1 cellular context compared by ENCODE assay signal in the genomic region with DNA sequence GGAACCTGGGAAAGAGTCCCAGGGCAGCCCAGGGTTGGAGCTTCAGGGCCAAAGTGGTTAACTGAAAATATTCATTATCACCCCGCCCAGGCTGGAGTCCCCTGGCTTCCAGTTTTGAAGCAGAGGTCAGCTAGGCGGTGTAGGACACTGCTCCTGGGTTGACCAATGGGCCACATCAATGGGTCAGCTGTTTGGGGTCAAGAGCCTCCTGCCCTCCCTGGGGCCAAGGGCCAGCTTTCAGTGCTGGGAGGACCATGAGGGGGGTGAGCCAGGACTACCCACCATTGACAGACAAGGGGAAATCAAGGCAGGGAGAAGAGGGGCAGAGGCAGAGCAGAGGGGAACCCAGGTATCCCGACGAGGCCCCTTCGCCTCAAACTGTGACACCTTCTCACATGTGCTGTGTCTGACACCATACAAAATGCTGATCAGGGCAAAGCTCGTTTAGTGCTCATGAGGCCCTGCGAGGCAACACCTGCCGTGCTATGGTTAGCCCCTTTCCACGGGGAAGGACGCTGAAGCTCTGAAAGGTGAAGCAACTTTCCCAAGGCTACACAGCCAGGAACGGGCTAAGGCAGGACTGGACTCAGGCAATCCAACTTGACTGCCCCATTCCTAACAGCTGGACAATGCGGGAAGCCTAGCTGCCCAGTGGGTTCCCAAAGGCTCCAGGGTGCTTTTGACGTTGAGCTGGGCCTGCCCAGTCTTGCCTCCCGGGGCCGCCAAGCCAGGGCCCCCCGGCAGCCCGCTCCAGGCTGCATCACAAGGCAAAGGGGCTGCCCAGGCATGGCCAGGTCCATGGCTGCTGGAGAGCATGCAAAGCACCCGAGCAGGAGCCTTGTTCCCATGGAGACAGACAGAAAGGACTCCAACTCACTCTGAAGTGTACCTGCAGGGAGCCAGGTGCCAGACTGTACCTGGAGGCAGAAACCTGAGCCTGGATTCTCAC.
TF ChIP-seq lines count a peak whose summit lies in the region.

No MANE protein-coding gene starts in this region.

TF ChIP-seq in SK-N-SH, 30 proteins besides CTCF, POLR2A, EP300 and RAD21 (continued from another document):
- TF ChIP-seq, protein P1, sequence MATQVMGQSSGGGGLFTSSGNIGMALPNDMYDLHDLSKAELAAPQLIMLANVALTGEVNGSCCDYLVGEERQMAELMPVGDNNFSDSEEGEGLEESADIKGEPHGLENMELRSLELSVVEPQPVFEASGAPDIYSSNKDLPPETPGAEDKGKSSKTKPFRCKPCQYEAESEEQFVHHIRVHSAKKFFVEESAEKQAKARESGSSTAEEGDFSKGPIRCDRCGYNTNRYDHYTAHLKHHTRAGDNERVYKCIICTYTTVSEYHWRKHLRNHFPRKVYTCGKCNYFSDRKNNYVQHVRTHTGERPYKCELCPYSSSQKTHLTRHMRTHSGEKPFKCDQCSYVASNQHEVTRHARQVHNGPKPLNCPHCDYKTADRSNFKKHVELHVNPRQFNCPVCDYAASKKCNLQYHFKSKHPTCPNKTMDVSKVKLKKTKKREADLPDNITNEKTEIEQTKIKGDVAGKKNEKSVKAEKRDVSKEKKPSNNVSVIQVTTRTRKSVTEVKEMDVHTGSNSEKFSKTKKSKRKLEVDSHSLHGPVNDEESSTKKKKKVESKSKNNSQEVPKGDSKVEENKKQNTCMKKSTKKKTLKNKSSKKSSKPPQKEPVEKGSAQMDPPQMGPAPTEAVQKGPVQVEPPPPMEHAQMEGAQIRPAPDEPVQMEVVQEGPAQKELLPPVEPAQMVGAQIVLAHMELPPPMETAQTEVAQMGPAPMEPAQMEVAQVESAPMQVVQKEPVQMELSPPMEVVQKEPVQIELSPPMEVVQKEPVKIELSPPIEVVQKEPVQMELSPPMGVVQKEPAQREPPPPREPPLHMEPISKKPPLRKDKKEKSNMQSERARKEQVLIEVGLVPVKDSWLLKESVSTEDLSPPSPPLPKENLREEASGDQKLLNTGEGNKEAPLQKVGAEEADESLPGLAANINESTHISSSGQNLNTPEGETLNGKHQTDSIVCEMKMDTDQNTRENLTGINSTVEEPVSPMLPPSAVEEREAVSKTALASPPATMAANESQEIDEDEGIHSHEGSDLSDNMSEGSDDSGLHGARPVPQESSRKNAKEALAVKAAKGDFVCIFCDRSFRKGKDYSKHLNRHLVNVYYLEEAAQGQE (IDR thresholded peaks at IDR 0.05; ENCODE audit: low read depth, low read length), result no peak
- TF ChIP-seq, protein P2, sequence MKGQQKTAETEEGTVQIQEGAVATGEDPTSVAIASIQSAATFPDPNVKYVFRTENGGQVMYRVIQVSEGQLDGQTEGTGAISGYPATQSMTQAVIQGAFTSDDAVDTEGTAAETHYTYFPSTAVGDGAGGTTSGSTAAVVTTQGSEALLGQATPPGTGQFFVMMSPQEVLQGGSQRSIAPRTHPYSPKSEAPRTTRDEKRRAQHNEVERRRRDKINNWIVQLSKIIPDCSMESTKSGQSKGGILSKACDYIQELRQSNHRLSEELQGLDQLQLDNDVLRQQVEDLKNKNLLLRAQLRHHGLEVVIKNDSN (IDR thresholded peaks at IDR 0.05; ENCODE audit: borderline replicate concordance, low read depth), result no peak
- no peak for TF ChIP-seq FOSL2 (IDR thresholded peaks at IDR 0.05; ENCODE audit: borderline replicate concordance, low read depth)
- no peak for TF ChIP-seq MXI1 (IDR thresholded peaks at IDR 0.05; ENCODE audit: low read depth, low read length)
- TF ChIP-seq GATA2 (CRISPR knock-in tag; IDR thresholded peaks at IDR 0.05), result no peak
- TF ChIP-seq, protein P3, sequence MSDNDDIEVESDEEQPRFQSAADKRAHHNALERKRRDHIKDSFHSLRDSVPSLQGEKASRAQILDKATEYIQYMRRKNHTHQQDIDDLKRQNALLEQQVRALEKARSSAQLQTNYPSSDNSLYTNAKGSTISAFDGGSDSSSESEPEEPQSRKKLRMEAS (IDR thresholded peaks at IDR 0.05; ENCODE audit: low read depth), result no peak
- TF ChIP-seq ELF1 (IDR thresholded peaks at IDR 0.05), result no peak
- TF ChIP-seq, protein P4, sequence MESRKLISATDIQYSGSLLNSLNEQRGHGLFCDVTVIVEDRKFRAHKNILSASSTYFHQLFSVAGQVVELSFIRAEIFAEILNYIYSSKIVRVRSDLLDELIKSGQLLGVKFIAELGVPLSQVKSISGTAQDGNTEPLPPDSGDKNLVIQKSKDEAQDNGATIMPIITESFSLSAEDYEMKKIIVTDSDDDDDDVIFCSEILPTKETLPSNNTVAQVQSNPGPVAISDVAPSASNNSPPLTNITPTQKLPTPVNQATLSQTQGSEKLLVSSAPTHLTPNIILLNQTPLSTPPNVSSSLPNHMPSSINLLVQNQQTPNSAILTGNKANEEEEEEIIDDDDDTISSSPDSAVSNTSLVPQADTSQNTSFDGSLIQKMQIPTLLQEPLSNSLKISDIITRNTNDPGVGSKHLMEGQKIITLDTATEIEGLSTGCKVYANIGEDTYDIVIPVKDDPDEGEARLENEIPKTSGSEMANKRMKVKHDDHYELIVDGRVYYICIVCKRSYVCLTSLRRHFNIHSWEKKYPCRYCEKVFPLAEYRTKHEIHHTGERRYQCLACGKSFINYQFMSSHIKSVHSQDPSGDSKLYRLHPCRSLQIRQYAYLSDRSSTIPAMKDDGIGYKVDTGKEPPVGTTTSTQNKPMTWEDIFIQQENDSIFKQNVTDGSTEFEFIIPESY (IDR thresholded peaks at IDR 0.05; ENCODE audit: borderline replicate concordance, low read depth), result no peak
- no peak for TF ChIP-seq SMC3 (IDR thresholded peaks at IDR 0.05; ENCODE audit: low read depth, low read length)
- no peak for TF ChIP-seq RFX5 (IDR thresholded peaks at IDR 0.05; ENCODE audit: low read length)
- TF ChIP-seq SIN3A (IDR thresholded peaks at IDR 0.05; ENCODE audit: borderline replicate concordance, low read depth, low read length), result no peak
- TF ChIP-seq NFIC (IDR thresholded peaks at IDR 0.05; ENCODE audit: borderline replicate concordance), result no peak
